16 cellular contexts compared by ENCODE assay signal in the genomic region with DNA sequence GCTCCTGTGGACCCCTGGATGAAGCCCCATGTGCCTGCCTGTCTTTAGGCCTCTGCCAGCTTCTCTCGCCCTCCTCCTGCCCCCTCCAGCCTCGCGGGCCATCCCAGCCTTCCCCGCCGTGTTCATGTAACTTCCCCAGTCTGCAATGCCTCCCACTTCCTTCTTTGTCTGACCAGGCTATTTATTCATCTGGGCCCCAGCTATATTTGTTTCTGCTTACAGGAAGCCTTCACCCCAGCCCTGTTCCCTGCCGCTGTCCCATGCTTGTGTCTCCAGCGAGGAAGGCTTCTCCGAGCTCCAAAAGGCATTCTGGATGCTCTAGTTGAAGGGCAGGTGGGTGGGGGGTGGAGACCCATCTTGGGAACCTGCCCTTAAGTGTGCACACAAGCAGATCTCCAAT. TPM values are rescaled to one million over a fixed set of nuclear protein-coding genes. Genes with fewer than 3 reads are reported as not detected.
DNase-seq lines count a peak whose midpoint lies in the region; ATAC-seq lines count a peak whose summit lies in the region.
"Had no signal": no experiment of that assay in that cellular context is flagged by ENCODE, and none has a peak within 500 bp of the region (broad histone marks: within the 10 kb centered on the region; RNA-seq: fewer than 3 reads in every experiment).

No MANE protein-coding gene starts in this region.

- DNase-seq in CD1c-positive myeloid dendritic cell (ENCODE audit: extremely low spot score) (peak; percentile 75), Kasumi-1 (lab: John Stamatoyannopoulos, UW) (peak; percentile 76 to 88), midbrain (lab: John Stamatoyannopoulos, UW) (peak; percentile 35), DMS79 treated with DMSO at 0.1 percent for 48 hours (lab: John Stamatoyannopoulos, UW) (no peak), activated gamma-delta T cell (lab: John Stamatoyannopoulos, UW) (no peak), LoVo (ENCODE audit: low spot score) (no peak)
- DNase-seq: activated CD4-positive, alpha-beta memory T cell treated with anti-CD3 and anti-CD28 coated beads for 36 hours; CD4-positive, CD25-positive, alpha-beta regulatory T cell; kidney; NCI-H345; occipital lobe; SW 1271 had no signal

- ATAC-seq in activated T-helper 17 cell treated with anti-CD3 and anti-CD28 coated beads, Interleukin-2, amount 50 U/mL, for 72 hours (replicated peaks), result no peak
- no peak for ATAC-seq in GM19467 (IDR thresholded peaks at IDR 0.05; ENCODE audit: unreplicated experiment)

- H3K9me3 Mint-ChIP-seq in activated T-helper 17 cell treated with anti-CD3 and anti-CD28 coated beads, Interleukin-2, amount 50 U/mL, for 72 hours, result no peaks in the 10 kb centered on the region
- H3K9me3 Mint-ChIP-seq: activated CD4-positive, alpha-beta memory T cell treated with anti-CD3 and anti-CD28 coated beads for 36 hours had no signal

- peak overlapping the region; percentile 21 for H3K27ac Mint-ChIP-seq in activated T-helper 17 cell treated with anti-CD3 and anti-CD28 coated beads, Interleukin-2, amount 50 U/mL, for 72 hours
- H3K27ac Mint-ChIP-seq: activated CD4-positive, alpha-beta memory T cell treated with anti-CD3 and anti-CD28 coated beads for 36 hours had no signal

- H3K27me3 Mint-ChIP-seq in activated T-helper 17 cell treated with anti-CD3 and anti-CD28 coated beads, Interleukin-2, amount 50 U/mL, for 72 hours, result no peaks in the 10 kb centered on the region
- H3K27me3 Mint-ChIP-seq: activated CD4-positive, alpha-beta memory T cell treated with anti-CD3 and anti-CD28 coated beads for 36 hours; CD4-positive, CD25-positive, alpha-beta regulatory T cell had no signal

- H3K4me3 Mint-ChIP-seq in activated T-helper 17 cell treated with anti-CD3 and anti-CD28 coated beads, Interleukin-2, amount 50 U/mL, for 72 hours, result no peak overlapping the region
- H3K4me3 Mint-ChIP-seq: activated CD4-positive, alpha-beta memory T cell treated with anti-CD3 and anti-CD28 coated beads for 36 hours had no signal

- H3K4me1 Mint-ChIP-seq in activated T-helper 17 cell treated with anti-CD3 and anti-CD28 coated beads, Interleukin-2, amount 50 U/mL, for 72 hours, result no peaks in the 10 kb centered on the region

- peaks cover 13% of the 10 kb centered on the region for H3K36me3 Mint-ChIP-seq in activated T-helper 17 cell treated with anti-CD3 and anti-CD28 coated beads, Interleukin-2, amount 50 U/mL, for 72 hours (ENCODE audit: low read depth)

RNA-seq across cellular contexts. Expression of gene C3, which starts 7.9 kb away (rescaled TPM):
- 1 to 10 TPM in 1 of 2 donors, under 1 TPM in 1; 0.99 to 4.3 TPM for total RNA-seq in activated T-helper 17 cell treated with anti-CD3 and anti-CD28 coated beads, Interleukin-2, amount 50 U/mL, for 72 hours
- total RNA-seq: CD4-positive, CD25-positive, alpha-beta regulatory T cell had no signal

RNA-seq across cellular contexts. Expression of gene GPR108, which starts 9.0 kb away (rescaled TPM):
- total RNA-seq in activated T-helper 17 cell treated with anti-CD3 and anti-CD28 coated beads, Interleukin-2, amount 50 U/mL, for 72 hours, result 10 to 100 TPM; 49.8 to 64.7 TPM

RNA-seq across cellular contexts. Expression of gene TRIP10, which starts 11.1 kb away (rescaled TPM):
- 10 to 100 TPM; 38.0 to 99.4 TPM for total RNA-seq in activated T-helper 17 cell treated with anti-CD3 and anti-CD28 coated beads, Interleukin-2, amount 50 U/mL, for 72 hours

RNA-seq across cellular contexts. Expression of gene SH2D3A, which starts 38.9 kb away (rescaled TPM):
- 10 to 100 TPM; 21.1 to 21.2 TPM for total RNA-seq in activated T-helper 17 cell treated with anti-CD3 and anti-CD28 coated beads, Interleukin-2, amount 50 U/mL, for 72 hours
- total RNA-seq: LHCN-M2, occipital lobe had no signal

RNA-seq across cellular contexts. Expression of gene VAV1, which starts 44.2 kb away (rescaled TPM):
- 100 to 1,000 TPM; 110 to 114 TPM for total RNA-seq in activated T-helper 17 cell treated with anti-CD3 and anti-CD28 coated beads, Interleukin-2, amount 50 U/mL, for 72 hours
- total RNA-seq: fibroblast of villous mesenchyme, LHCN-M2 had no signal

Comparison
In these comparisons a context has a peak if more than half of its experiments do, and no peak if none do; other contexts are left out.
1. DNase-seq: peak in CD1c-positive myeloid dendritic cell (single experiment), Kasumi-1 (2 of 2) and midbrain (single experiment); none in DMS79 treated with DMSO at 0.1 percent for 48 hours (single experiment), activated gamma-delta T cell (single experiment) and LoVo (single experiment).